In genomic region chr10:122588381-122588780, GRCh38 we compare ENCODE assay signal across 30 cellular contexts. TPM values are rescaled to one million over a fixed set of nuclear protein-coding genes. Genes with fewer than 3 reads are reported as not detected.
"Had no signal": no experiment of that assay in that cellular context is flagged by ENCODE, and none has a peak within 500 bp of the region (broad histone marks: within the 10 kb centered on the region; RNA-seq: fewer than 3 reads in every experiment).

No MANE protein-coding gene starts in this region.

- H3K27ac Mint-ChIP-seq: naive thymus-derived CD8-positive, alpha-beta T cell; stimulated activated effector memory CD8-positive, alpha-beta T cell treated with anti-CD3 and anti-CD28 coated beads, Interleukin-12 subunit alpha, Interleukin-12 subunit beta, amount 100 ng/mL, for 72 hours; stimulated activated naive CD8-positive, alpha-beta T cell treated with anti-CD3 and anti-CD28 coated beads, Interleukin-15, Interleukin-2, amounts not matched to agents 100 ng/mL and 50 ng/mL, for 24 hours had no signal

- H2AFZ ChIP-seq: hepatocyte, parathyroid adenoma had no signal

- H3K9ac ChIP-seq: parathyroid adenoma had no signal

- H3K27me3 ChIP-seq: heart right ventricle, hepatocyte, neutrophil, right atrium auricular region, spleen, suprapubic skin, tibial artery, upper lobe of right lung, uterus had no signal

- H3K9me3 Mint-ChIP-seq: naive thymus-derived CD8-positive, alpha-beta T cell; nephron; neural crest cell; stimulated activated effector memory CD8-positive, alpha-beta T cell treated with anti-CD3 and anti-CD28 coated beads, Interleukin-12 subunit alpha, Interleukin-12 subunit beta, amount 100 ng/mL, for 72 hours; stimulated activated naive CD8-positive, alpha-beta T cell treated with anti-CD3 and anti-CD28 coated beads, Interleukin-15, Interleukin-2, amounts not matched to agents 100 ng/mL and 50 ng/mL, for 24 hours had no signal

- H3K4me3 ChIP-seq: heart right ventricle, hepatocyte, left ventricle myocardium inferior, lung, mucosa of descending colon, psoas muscle, right atrium auricular region, spleen, suprapubic skin, thoracic aorta, tibial artery, upper lobe of right lung, uterus had no signal

- H3K9me3 ChIP-seq: heart right ventricle, left ventricle myocardium inferior, mucosa of descending colon, neutrophil, psoas muscle, right atrium auricular region, spleen, suprapubic skin, thoracic aorta, tibial artery, upper lobe of right lung, uterus had no signal

- H3K4me1 Mint-ChIP-seq: naive thymus-derived CD8-positive, alpha-beta T cell; nephron; neural crest cell; stimulated activated effector memory CD8-positive, alpha-beta T cell treated with anti-CD3 and anti-CD28 coated beads, Interleukin-12 subunit alpha, Interleukin-12 subunit beta, amount 100 ng/mL, for 72 hours had no signal

- H3K36me3 Mint-ChIP-seq: naive thymus-derived CD8-positive, alpha-beta T cell; stimulated activated effector memory CD8-positive, alpha-beta T cell treated with anti-CD3 and anti-CD28 coated beads, Interleukin-12 subunit alpha, Interleukin-12 subunit beta, amount 100 ng/mL, for 72 hours had no signal

- H3K79me2 ChIP-seq: hepatocyte, parathyroid adenoma had no signal

- H3K4me1 ChIP-seq: heart right ventricle, left ventricle myocardium inferior, parathyroid adenoma, psoas muscle, right atrium auricular region, spleen, suprapubic skin, tibial artery, upper lobe of right lung, uterus had no signal

- H3K27me3 Mint-ChIP-seq: stimulated activated naive CD8-positive, alpha-beta T cell treated with anti-CD3 and anti-CD28 coated beads, Interleukin-15, Interleukin-2, amounts not matched to agents 100 ng/mL and 50 ng/mL, for 24 hours had no signal

- H3K4me2 ChIP-seq: hepatocyte had no signal

- ATAC-seq: heart right ventricle; mucosa of descending colon; naive thymus-derived CD8-positive, alpha-beta T cell; psoas muscle; sciatic nerve; stimulated activated effector memory CD8-positive, alpha-beta T cell treated with anti-CD3 and anti-CD28 coated beads, Interleukin-12 subunit alpha, Interleukin-12 subunit beta, amount 100 ng/mL, for 72 hours; upper lobe of right lung had no signal

- H3K36me3 ChIP-seq: heart right ventricle, left ventricle myocardium inferior, neutrophil, right atrium auricular region, spleen, suprapubic skin, thoracic aorta, tibial artery, upper lobe of right lung, uterus had no signal

- H3K4me3 Mint-ChIP-seq: naive thymus-derived CD8-positive, alpha-beta T cell; nephron; neural crest cell; stimulated activated effector memory CD8-positive, alpha-beta T cell treated with anti-CD3 and anti-CD28 coated beads, Interleukin-12 subunit alpha, Interleukin-12 subunit beta, amount 100 ng/mL, for 72 hours; stimulated activated naive CD8-positive, alpha-beta T cell treated with anti-CD3 and anti-CD28 coated beads, Interleukin-15, Interleukin-2, amounts not matched to agents 100 ng/mL and 50 ng/mL, for 24 hours had no signal

- DNase-seq: heart right ventricle; islet precursor cell; left ventricle myocardium inferior; mesendoderm; midbrain; mucosa of descending colon; naive thymus-derived CD8-positive, alpha-beta T cell; occipital lobe; small intestine; spleen; stimulated activated CD4-positive, alpha-beta T cell treated with anti-CD3 and anti-CD28 coated beads, Interleukin-4, amount 100 ng/mL, for 24 hours; stimulated activated naive CD4-positive, alpha-beta T cell; tibial artery; trophoblast cell; upper lobe of right lung; uterus had no signal

- H3K27ac ChIP-seq: heart right ventricle, hepatocyte, left ventricle myocardium inferior, neutrophil, parathyroid adenoma, psoas muscle, right atrium auricular region, spleen, suprapubic skin, thoracic aorta, tibial artery, upper lobe of right lung, uterus had no signal

RNA-seq across cellular contexts. Expression of gene DMBT1, which starts 27.8 kb away (rescaled TPM):
- total RNA-seq: naive thymus-derived CD8-positive, alpha-beta T cell; neural crest cell; posterior vena cava; sciatic nerve had no signal
- polyA plus RNA-seq: hepatocyte; naive thymus-derived CD8-positive, alpha-beta T cell had no signal
